In the genomic region with DNA sequence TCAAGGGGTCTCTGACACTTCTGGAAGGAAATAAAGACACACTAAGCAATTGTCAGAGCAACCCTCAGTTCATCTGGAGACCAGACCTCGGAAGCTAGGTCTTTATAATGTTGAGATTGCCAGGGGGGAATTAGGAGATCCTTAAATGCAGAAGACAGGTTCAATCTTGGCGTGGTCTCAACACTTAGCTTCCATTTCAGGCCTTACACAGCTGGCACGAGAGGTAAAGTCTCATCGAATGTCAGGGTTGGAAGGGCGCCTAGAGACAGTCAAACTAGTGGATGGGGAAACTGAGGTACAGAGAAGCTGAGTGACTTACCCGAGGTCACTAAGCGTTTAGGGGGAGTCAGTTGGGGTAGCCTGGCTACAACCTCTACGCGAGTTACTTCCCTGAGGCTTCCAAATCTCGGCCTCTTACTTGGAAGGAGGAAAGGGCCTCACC, we compare ENCODE assay signal across 8 cellular contexts. TPM values are rescaled to one million over a fixed set of nuclear protein-coding genes. Genes with fewer than 3 reads are reported as not detected.
DNase-seq lines count a peak whose midpoint lies in the region; TF ChIP-seq lines count a peak whose summit lies in the region.

No MANE protein-coding gene starts in this region.

- H2AFZ ChIP-seq in PC-9: peak overlapping the region; percentile 74

- no peak for DNase-seq in GM12864 (ENCODE audit: low read depth)
- no peak for DNase-seq in PC-9
- no peak for DNase-seq in prostate gland (ENCODE audit: low spot score)
- no peak for DNase-seq in DMS153 (lab: John Stamatoyannopoulos, UW)
- DNase-seq in NOMO-1 treated with dmso at 0.1 percent for 144 hours (lab: John Stamatoyannopoulos, UW; ENCODE audit: unreplicated experiment): no peak
- no peak for DNase-seq in dedifferentiated amniotic fluid mesenchymal stem cell (ENCODE audit: extremely low spot score)
- DNase-seq in stimulated activated CD4-positive, alpha-beta T cell treated with anti-CD3 and anti-CD28 coated beads, Interleukin-2, amount 100 ng/mL, for 24 hours: no peak

- BruUV-seq in PC-9 (replicated peaks; lab: Mats Ljungman, UMichigan): TSS peak; percentile 52

- WGBS in esophagus, 2 donors: 30% methylated on average over 10 of the region's 10 CpGs
- WGBS in prostate gland: 26% methylated on average over 10 of the region's 10 CpGs

- H3K4me1 ChIP-seq in PC-9 (replicated peaks; ENCODE audit: insufficient read depth) (0 out of 2 replicates have a peak, but pooled peaks cover 5% of the 10 kb centered on the region), esophagus (ENCODE audit: control insufficient read depth in 2 of 2, insufficient read depth in 2 of 2, low read length in 1 of 2) (peaks cover 2 to 4% of the 10 kb centered on the region in 2 donors), prostate gland (replicated peaks) (peaks cover 6% of the 10 kb centered on the region)

- H3K27me3 ChIP-seq in PC-9 (ENCODE audit: insufficient read depth, low read depth): no peaks in the 10 kb centered on the region
- H3K27me3 ChIP-seq in esophagus (ENCODE audit: control insufficient read depth in 1 of 2, insufficient read depth in 2 of 2, low read length in 2 of 2): no peaks in the 10 kb centered on the region
- H3K27me3 ChIP-seq in prostate gland (replicated peaks; ENCODE audit: insufficient read depth): no peaks in the 10 kb centered on the region

- POLR2A ChIA-PET in PC-9 (lab: Charles Lee; ENCODE audit: unreplicated experiment): interaction anchor here (0.7 kb wide), 1 partner anchor 1631 kb away, joined by 4 read pairs; no protein-coding TSS in a partner anchor

- H3K9me2 ChIP-seq in PC-9 (ENCODE audit: insufficient read depth): no peaks in the 10 kb centered on the region

- no peak for TF ChIP-seq POLR2A in prostate gland (IDR thresholded peaks at IDR 0.05)

- TF ChIP-seq CTCF in GM12864 (IDR thresholded peaks at IDR 0.05; ENCODE audit: low read depth, low read length, missing control alignments) (no peak), PC-9 (conservative IDR thresholded peaks at IDR 0.05) (no peak), prostate gland (IDR thresholded peaks at IDR 0.05) (no peak)

- peak overlapping the region; percentile 82 for H3K4me2 ChIP-seq in PC-9

- H4K20me1 ChIP-seq in PC-9 (ENCODE audit: insufficient read depth): no peaks in the 10 kb centered on the region

- no peaks in the 10 kb centered on the region for H3K9me3 ChIP-seq in PC-9 (ENCODE audit: insufficient read depth, low read depth)
- H3K9me3 ChIP-seq in esophagus (ENCODE audit: control insufficient read depth in 2 of 2, insufficient read depth in 1 of 2, low read depth in 1 of 2, low read length in 1 of 2): no peaks in the 10 kb centered on the region
- H3K9me3 ChIP-seq in prostate gland: no peaks in the 10 kb centered on the region

- H3K36me3 ChIP-seq in PC-9 (ENCODE audit: low read depth) (no peaks in the 10 kb centered on the region), esophagus (ENCODE audit: control insufficient read depth in 2 of 2, insufficient read depth in 2 of 2, low read length in 1 of 2) (no peaks in the 10 kb centered on the region), prostate gland (no peaks in the 10 kb centered on the region)

- CTCF ChIA-PET in PC-9 (lab: Charles Lee): interaction anchor here (0.6 to 1.3 kb wide), 2 partner anchors 29 to 177 kb away, joined by 4 to 15 read pairs; partner anchors contain the start of gene YTHDF2

- 0 out of 2 replicates have a peak, but pooled peaks cover 7% of the 10 kb centered on the region for H3K79me2 ChIP-seq in PC-9 (ENCODE audit: low read depth)

- H3K4me3 ChIP-seq in GM12864 (ENCODE audit: low read depth, low read length) (peak overlapping the region; percentile 65), PC-9 (peak overlapping the region; percentile 54; the same call in 1 of the 2 replicates), esophagus (ENCODE audit: low read depth in 1 of 2, low read length in 2 of 2) (peak overlapping the region; percentile 72 to 74), prostate gland (peak overlapping the region; percentile 70 to 78)

- intact Hi-C loops in PC-9 (cut with micrococcal nuclease; ENCODE audit: unreplicated experiment) (loop anchor here (2.0 kb wide), 2 partner anchors 29 to 59 kb away; no protein-coding TSS in a partner anchor), prostate gland (cut with DNase I) (loop anchor here (2.0 kb wide), 2 partner anchors 27 to 69 kb away; no protein-coding TSS in a partner anchor)

- H3F3A ChIP-seq in PC-9 (ENCODE audit: insufficient read depth, low read depth): peaks cover 3% of the 10 kb centered on the region; the same call in 1 of the 2 replicates

- no peak overlapping the region for H3K27ac ChIP-seq in PC-9
- peak overlapping the region in 1 of 2 donors; percentile 59 for H3K27ac ChIP-seq in esophagus (ENCODE audit: low read depth in 2 of 2, low read length in 1 of 2)
- H3K27ac ChIP-seq in prostate gland: peak overlapping the region; percentile 71 to 75

RNA-seq across cellular contexts. Expression of gene EPB41, which starts 0.6 kb away (rescaled TPM):
- total RNA-seq in PC-9 (2021) (36.0 and 42.2 TPM in 2 replicates), prostate gland (10 to 100 TPM; 39.4 to 54.4 TPM)
- 10 to 100 TPM; 10.2 to 12.0 TPM for polyA plus RNA-seq in esophagus
